Comparison of ENCODE assay signal across 9 cellular contexts in the genomic region with DNA sequence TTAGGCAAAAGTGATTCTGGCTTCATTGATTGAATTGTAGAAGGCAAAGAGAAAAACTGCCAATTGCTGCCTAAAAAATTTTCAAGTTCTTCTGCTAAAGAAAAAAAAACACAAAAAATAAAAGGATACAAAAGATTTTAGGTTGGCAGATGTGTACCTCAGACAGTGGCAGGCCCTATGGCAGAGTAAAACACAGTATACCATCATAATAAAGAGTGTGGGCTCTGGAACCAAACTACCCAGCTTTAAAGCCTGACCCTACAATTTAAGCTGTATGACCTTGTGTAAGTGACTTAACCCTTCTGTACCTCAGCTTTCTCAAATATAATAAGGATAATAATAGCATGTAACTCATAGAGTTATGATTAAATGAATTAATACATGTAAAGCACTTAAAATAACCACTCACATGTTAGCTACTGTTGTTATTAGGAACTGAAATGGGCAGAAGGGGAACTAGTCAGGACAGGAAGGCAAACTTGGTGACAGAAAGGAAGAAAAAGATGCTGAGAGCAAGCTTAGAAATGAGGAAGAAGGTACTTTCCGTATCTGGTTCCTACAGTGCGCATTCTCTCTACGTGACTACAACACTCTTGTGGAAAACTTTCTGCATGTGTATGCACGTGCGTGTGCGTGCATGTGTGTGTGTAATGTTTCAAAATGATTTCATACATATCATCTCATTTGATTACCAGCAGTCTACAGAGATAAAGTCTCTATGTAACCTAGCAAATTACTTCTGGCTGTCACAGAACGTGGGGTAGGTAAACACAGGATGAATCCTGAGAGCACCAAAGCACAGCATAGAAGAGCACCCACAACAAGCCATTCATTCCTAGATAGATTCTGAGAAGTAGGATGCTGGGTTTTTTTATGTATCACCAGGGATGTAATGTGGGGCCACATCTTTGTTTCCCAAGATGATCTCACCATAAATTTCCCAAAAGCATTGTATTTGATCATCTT. TPM values are rescaled to one million over a fixed set of nuclear protein-coding genes. Genes with fewer than 3 reads are reported as not detected.
A peak's percentile ranks its signal among the peaks of the same experiment; 100 is the strongest.
DNase-seq lines count a peak whose midpoint lies in the region; ATAC-seq and TF ChIP-seq lines count a peak whose summit lies in the region.
"Had no signal": no experiment of that assay in that cellular context is flagged by ENCODE, and none has a peak within 500 bp of the region (broad histone marks: within the 10 kb centered on the region; RNA-seq: fewer than 3 reads in every experiment).

No MANE protein-coding gene starts in this region.

- H3K4me3 Mint-ChIP-seq in effector memory CD8-positive, alpha-beta T cell, result no peak overlapping the region

- H3K36me3 Mint-ChIP-seq in effector memory CD8-positive, alpha-beta T cell (ENCODE audit: insufficient read depth), result no peaks in the 10 kb centered on the region

- H3K9me3 Mint-ChIP-seq in effector memory CD8-positive, alpha-beta T cell, result no peaks in the 10 kb centered on the region

- ATAC-seq in GM21515 (IDR thresholded peaks at IDR 0.05; ENCODE audit: unreplicated experiment) (peak; percentile 89), HG03460 (IDR thresholded peaks at IDR 0.05; ENCODE audit: unreplicated experiment) (peak; percentile 94)
- ATAC-seq in effector memory CD8-positive, alpha-beta T cell (replicated peaks), result peak; percentile 51
- ATAC-seq: Panc1 had no signal

- TF ChIP-seq CTCF in GM13977 (IDR thresholded peaks at IDR 0.05; ENCODE audit: extremely low read depth, insufficient read depth, missing control alignments) (no peak), coronary artery (IDR thresholded peaks at IDR 0.05) (no peak)

- no peak overlapping the region for H3K27ac Mint-ChIP-seq in effector memory CD8-positive, alpha-beta T cell

- H3K27ac ChIP-seq in coronary artery, result peak overlapping the region in 1 of 2 donors; percentile 36

- peaks cover 49 to 73% of the 10 kb centered on the region in 2 donors for H3K27me3 Mint-ChIP-seq in effector memory CD8-positive, alpha-beta T cell

- H3K4me1 Mint-ChIP-seq in effector memory CD8-positive, alpha-beta T cell (ENCODE audit: low read depth in 2 of 2), result no peaks in the 10 kb centered on the region

- H3K4me3 ChIP-seq in coronary artery, result no peak overlapping the region

- DNase-seq in GM13977 (ENCODE audit: low spot score) (peak; percentile 55), dermis blood vessel endothelial cell (no peak), SHP77 treated with DMSO at 0.1 percent for 48 hours (lab: John Stamatoyannopoulos, UW) (no peak), coronary artery (ENCODE audit: low spot score) (no peak)
- DNase-seq in effector memory CD8-positive, alpha-beta T cell, result no peak
- no peak for DNase-seq in stimulated activated CD4-positive, alpha-beta T cell treated with anti-CD3 and anti-CD28 coated beads, Interleukin-2, amount 100 ng/mL, for 48 hours

- in situ Hi-C loops in GM13977 (cut with MboI; ENCODE audit: low pct_unique_long_range_greater_than_20kb, low sequenced_read_pairs, unreplicated experiment), result loop anchor here (25.0 kb wide), 1 partner anchor 180 kb away; no protein-coding TSS in a partner anchor

RNA-seq across cellular contexts. Expression of a gene that starts 13.7 kb away (rescaled TPM):
- total RNA-seq in dermis blood vessel endothelial cell, result 0.23 and 0.34 TPM in 2 replicates
